8 cellular contexts compared by ENCODE assay signal in the genomic region with DNA sequence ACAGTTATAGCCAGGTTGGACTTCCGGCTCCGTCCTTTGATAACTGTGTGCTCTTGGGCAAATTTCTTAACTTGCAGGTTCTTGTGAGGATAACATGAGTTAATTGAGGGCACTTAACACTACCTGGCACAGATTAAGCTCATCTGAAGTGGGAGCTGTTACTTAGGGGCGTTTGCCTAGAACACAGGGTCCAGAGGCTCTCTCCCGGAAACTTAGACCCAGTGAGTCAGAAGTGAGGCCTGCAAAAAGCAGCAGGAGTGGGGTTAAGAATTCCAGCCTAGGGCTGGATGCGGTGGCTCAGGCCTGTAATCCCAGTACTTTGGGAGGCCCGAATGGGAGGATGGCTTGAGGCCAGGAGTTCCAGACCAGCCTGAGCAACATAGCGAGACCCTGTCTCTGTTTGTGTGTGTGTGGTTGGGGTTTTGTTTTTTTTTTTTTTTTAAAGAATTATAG. TPM values are rescaled to one million over a fixed set of nuclear protein-coding genes. Genes with fewer than 3 reads are reported as not detected.
A peak's percentile ranks its signal among the peaks of the same experiment; 100 is the strongest.
DNase-seq lines count a peak whose midpoint lies in the region; ATAC-seq and TF ChIP-seq lines count a peak whose summit lies in the region.

No MANE protein-coding gene starts in this region.

- H3K4me3 ChIP-seq in ACC112 (ENCODE audit: low read depth, low read length) (peak overlapping the region; percentile 85), KMS-11 (IDR thresholded peaks at IDR 0.05; ENCODE audit: insufficient read depth, low read depth, low read length) (no peak overlapping the region), muscle layer of duodenum (ENCODE audit: low read depth in 1 of 2, low read length in 2 of 2) (peak overlapping the region; percentile 74 to 96)

- H3K4me1 ChIP-seq in ACC112 (ENCODE audit: control insufficient read depth, insufficient read depth, low read length, unreplicated experiment), result peaks cover 63% of the 10 kb centered on the region
- H3K4me1 ChIP-seq in KMS-11 (ENCODE audit: low read depth, poor library complexity, severe bottlenecking), result peaks cover 73% of the 10 kb centered on the region
- H3K4me1 ChIP-seq in muscle layer of duodenum (ENCODE audit: control insufficient read depth in 1 of 2, insufficient read depth in 2 of 2, low read length in 2 of 2), result peaks cover 27 to 62% of the 10 kb centered on the region in 2 donors

- H3K4me2 ChIP-seq in KMS-11, result peak overlapping the region; percentile 65

- no peaks in the 10 kb centered on the region for H3K27me3 Mint-ChIP-seq in chondrocyte (ENCODE audit: low read depth)

- TF ChIP-seq CTCF in KMS-11 (conservative IDR thresholded peaks at IDR 0.05; ENCODE audit: low read depth, low read length), result no peak
- no peak for TF ChIP-seq CTCF in chondrocyte (IDR thresholded peaks at IDR 0.05)

- peak overlapping the region; percentile 92 for H3K4me3 Mint-ChIP-seq in chondrocyte (ENCODE audit: unreplicated experiment)

- H2AFZ ChIP-seq in ACC112 (ENCODE audit: low read length, unreplicated experiment) (no peak overlapping the region), KMS-11 (ENCODE audit: low read depth) (no peak overlapping the region)

- peaks cover 11% of the 10 kb centered on the region for H3K36me3 Mint-ChIP-seq in chondrocyte (ENCODE audit: low read depth)

- peak overlapping the region; percentile 11; the same call in 1 of the 2 replicates for H3K9ac ChIP-seq in KMS-11

- H3K27ac Mint-ChIP-seq in chondrocyte (ENCODE audit: unreplicated experiment), result peak overlapping the region; percentile 93

- H3K79me2 ChIP-seq in ACC112 (ENCODE audit: control insufficient read depth, insufficient read depth, low read length, unreplicated experiment) (peaks cover 79% of the 10 kb centered on the region), KMS-11 (ENCODE audit: insufficient read depth, low read depth) (peaks cover 27% of the 10 kb centered on the region)

- H3K4me1 Mint-ChIP-seq in chondrocyte (ENCODE audit: low read depth), result peaks cover 75% of the 10 kb centered on the region

- ATAC-seq in GM18858 (IDR thresholded peaks at IDR 0.05; ENCODE audit: unreplicated experiment) (no peak), HG03175 (IDR thresholded peaks at IDR 0.05; ENCODE audit: unreplicated experiment) (no peak)

- DNase-seq in chondrocyte (ENCODE audit: low spot score) (no peak), mesenteric fat pad (ENCODE audit: low spot score) (no peak)
- no peak for DNase-seq in NK-92 treated with Interleukin-12 subunit alpha and Interleukin-12 subunit beta, amount 100 ng/mL, for 24 hours (lab: John Stamatoyannopoulos, UW)

- H3K27ac ChIP-seq in ACC112 (ENCODE audit: low read depth, low read length) (peak overlapping the region; percentile 89), KMS-11 (peak overlapping the region; percentile 36), muscle layer of duodenum (ENCODE audit: low read length) (peak overlapping the region; percentile 99)

- no peaks in the 10 kb centered on the region for H3K9me3 Mint-ChIP-seq in chondrocyte (ENCODE audit: low read depth)

- no peaks in the 10 kb centered on the region for H3K9me3 ChIP-seq in muscle layer of duodenum (ENCODE audit: control insufficient read depth in 1 of 2, low read length in 2 of 2)

- H4K20me1 ChIP-seq in KMS-11 (ENCODE audit: insufficient read depth), result no peaks in the 10 kb centered on the region

- H3K36me3 ChIP-seq in ACC112 (ENCODE audit: insufficient read depth, low read length) (no peaks in the 10 kb centered on the region), KMS-11 (ENCODE audit: insufficient read depth) (no peaks in the 10 kb centered on the region), muscle layer of duodenum (ENCODE audit: control insufficient read depth in 1 of 2, insufficient read depth in 2 of 2, low read length in 2 of 2) (peaks cover 4 to 12% of the 10 kb centered on the region in 2 donors)

- H3K27me3 ChIP-seq in ACC112 (ENCODE audit: insufficient read depth, low read length), result no peaks in the 10 kb centered on the region
- no peaks in the 10 kb centered on the region for H3K27me3 ChIP-seq in KMS-11 (ENCODE audit: insufficient read depth, low read depth)
- H3K27me3 ChIP-seq in muscle layer of duodenum (ENCODE audit: low read depth, low read length), result no peaks in the 10 kb centered on the region

RNA-seq across cellular contexts. Expression of gene MVP, which starts 1.4 kb away (rescaled TPM):
- total RNA-seq in chondrocyte, result 101 to 132 TPM (median 106 TPM) in 3 replicates
- total RNA-seq in mesenteric fat pad, result 150 TPM

RNA-seq across cellular contexts. Expression of gene PAGR1, which starts 5.7 kb away (rescaled TPM):
- total RNA-seq in chondrocyte, result 22.3 to 40.2 TPM (median 23.0 TPM) in 3 replicates
- total RNA-seq in mesenteric fat pad, result 11.1 TPM

RNA-seq across cellular contexts. Expression of gene PRRT2, which starts 9.7 kb away (rescaled TPM):
- 5.2 to 9.1 TPM (median 6.1 TPM) in 3 replicates for total RNA-seq in chondrocyte
- 1.5 TPM for total RNA-seq in mesenteric fat pad

RNA-seq across cellular contexts. Expression of gene MAZ, which starts 15.4 kb away (rescaled TPM):
- total RNA-seq in chondrocyte (318 to 359 TPM (median 358 TPM) in 3 replicates), mesenteric fat pad (135 TPM)

RNA-seq across cellular contexts. Expression of gene KIF22, which starts 31.1 kb away (rescaled TPM):
- 13.5 to 24.3 TPM (median 14.1 TPM) in 3 replicates for total RNA-seq in chondrocyte
- 4.8 TPM for total RNA-seq in mesenteric fat pad

Comparison
In these comparisons a context has a peak if more than half of its experiments do, and no peak if none do; other contexts are left out.
1. H3K27ac ChIP-seq: peak in every context shown above with its lines; median percentile 99 in muscle layer of duodenum; 89 in ACC112; 36 in KMS-11.